1 cellular context compared by ENCODE assay signal in genomic region chr11:67168911-67169310, GRCh38.
TF ChIP-seq lines count a peak whose summit lies in the region.

No MANE protein-coding gene starts in this region.

TF ChIP-seq in HepG2, 621 proteins besides CTCF, POLR2A, EP300 and RAD21:
- peak; percentile 76; the same call in 1 of the 2 replicates for TF ChIP-seq ZBTB33 (CRISPR knock-in tag; IDR thresholded peaks at IDR 0.05)
